ENCODE assay signal across 24 cellular contexts in the genomic region with DNA sequence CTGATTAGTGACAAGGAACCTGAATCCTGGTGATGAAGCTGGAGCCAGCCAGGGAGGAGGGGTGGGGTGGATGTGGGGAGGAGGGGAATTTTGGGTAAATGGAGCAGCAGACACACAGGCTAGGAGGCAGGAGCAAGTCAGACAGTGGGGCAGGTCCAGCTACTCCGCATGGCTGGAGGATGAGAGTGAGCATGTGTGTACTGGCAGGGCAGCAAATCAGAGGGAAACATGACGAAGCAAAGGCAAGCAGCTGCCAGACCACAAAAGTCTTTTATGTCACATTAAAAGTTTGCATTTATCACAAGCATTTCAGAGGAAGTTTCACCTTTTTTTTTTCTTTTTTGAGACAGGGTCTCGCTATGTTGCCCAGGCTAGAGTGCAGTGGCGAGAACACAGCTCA. TPM values are rescaled to one million over a fixed set of nuclear protein-coding genes. Genes with fewer than 3 reads are reported as not detected.
DNase-seq lines count a peak whose midpoint lies in the region; ATAC-seq and TF ChIP-seq lines count a peak whose summit lies in the region.
"Had no signal": no experiment of that assay in that cellular context is flagged by ENCODE, and none has a peak within 500 bp of the region (broad histone marks: within the 10 kb centered on the region; RNA-seq: fewer than 3 reads in every experiment).

No MANE protein-coding gene starts in this region.

- H3K9ac ChIP-seq in PC-3 (ENCODE audit: low read length), result no peak overlapping the region
- H3K9ac ChIP-seq: BLaER1, neural progenitor cell had no signal

- H3K27me3 Mint-ChIP-seq in nephron progenitor cell (ENCODE audit: low read depth, poor library complexity), result peaks cover 13% of the 10 kb centered on the region

- WGBS in tibial nerve, 2 donors, result 61 to 74% methylated on average over 4 of the region's 4 CpGs

- H4K20me1 ChIP-seq in PC-3 (ENCODE audit: low read length), result no peaks in the 10 kb centered on the region
- H4K20me1 ChIP-seq: BLaER1 had no signal

- no peaks in the 10 kb centered on the region for H3K36me3 ChIP-seq in PC-3 (ENCODE audit: low read depth, low read length)
- peaks cover 0 to 6% (median 0%) of the 10 kb centered on the region in 3 donors for H3K36me3 ChIP-seq in tibial nerve
- H3K36me3 ChIP-seq: BLaER1, neural progenitor cell, Peyer's patch had no signal

- H2AFZ ChIP-seq in PC-3 (ENCODE audit: low read length), result no peak overlapping the region
- H2AFZ ChIP-seq: neural progenitor cell had no signal

- no peak overlapping the region for H3K4me2 ChIP-seq in PC-3 (ENCODE audit: low read length)
- H3K4me2 ChIP-seq: BLaER1, neural progenitor cell had no signal

- CTCF ChIA-PET in PC-3 (lab: Charles Lee), result no interaction called here

- H3K27me3 ChIP-seq in PC-3 (ENCODE audit: low read length) (no peaks in the 10 kb centered on the region), tibial nerve (no peaks in the 10 kb centered on the region)
- H3K27me3 ChIP-seq: BLaER1, neural progenitor cell, Peyer's patch had no signal

- H3K4me1 ChIP-seq in PC-3 (ENCODE audit: insufficient read depth, low read length) (0 out of 2 replicates have a peak, but pooled peaks cover 5% of the 10 kb centered on the region), tibial nerve (no peaks in the 10 kb centered on the region)
- H3K4me1 ChIP-seq: neural progenitor cell, Peyer's patch had no signal

- no peaks in the 10 kb centered on the region for H3K79me2 ChIP-seq in PC-3 (ENCODE audit: low read length)

- peak overlapping the region; percentile 26 for H3K4me3 Mint-ChIP-seq in nephron progenitor cell
- H3K4me3 Mint-ChIP-seq: activated CD4-positive, alpha-beta memory T cell treated with anti-CD3 and anti-CD28 coated beads, Interleukin-2, amount 10 ng/mL, durations not matched to agents 7 days and 5 days; activated naive CD8-positive, alpha-beta T cell treated with anti-CD3 and anti-CD28 coated beads, Interleukin-2, amount 10 ng/mL, durations not matched to agents 7 days and 5 days; activated T-cell treated with anti-CD3 and anti-CD28 coated beads, Interleukin-2, amount 50 U/mL, for 72 hours; central memory CD8-positive, alpha-beta T cell; endodermal cell; neural progenitor cell had no signal

- H3K27ac Mint-ChIP-seq in nephron progenitor cell, result peak overlapping the region; percentile 66
- H3K27ac Mint-ChIP-seq: activated CD4-positive, alpha-beta memory T cell treated with anti-CD3 and anti-CD28 coated beads, Interleukin-2, amount 10 ng/mL, durations not matched to agents 7 days and 5 days; activated naive CD8-positive, alpha-beta T cell treated with anti-CD3 and anti-CD28 coated beads, Interleukin-2, amount 10 ng/mL, durations not matched to agents 7 days and 5 days; activated T-cell treated with anti-CD3 and anti-CD28 coated beads, Interleukin-2, amount 50 U/mL, for 72 hours; endodermal cell; neural progenitor cell had no signal

- H3F3A ChIP-seq in PC-3 (ENCODE audit: low read length, unreplicated experiment), result no peaks in the 10 kb centered on the region

- H3K4me3 ChIP-seq in PC-3 (ENCODE audit: low read length), result no peak overlapping the region
- no peak overlapping the region for H3K4me3 ChIP-seq in tibial nerve
- H3K4me3 ChIP-seq: BLaER1, neural progenitor cell, Peyer's patch had no signal

- BruUV-seq in PC-3 (replicated peaks; lab: Mats Ljungman, UMichigan), result no TSS peak

- H3K9me3 Mint-ChIP-seq in nephron progenitor cell, result no peaks in the 10 kb centered on the region
- H3K9me3 Mint-ChIP-seq: activated CD4-positive, alpha-beta memory T cell treated with anti-CD3 and anti-CD28 coated beads, Interleukin-2, amount 10 ng/mL, durations not matched to agents 7 days and 5 days; activated naive CD8-positive, alpha-beta T cell treated with anti-CD3 and anti-CD28 coated beads, Interleukin-2, amount 10 ng/mL, durations not matched to agents 7 days and 5 days; activated T-cell treated with anti-CD3 and anti-CD28 coated beads, Interleukin-2, amount 50 U/mL, for 72 hours; central memory CD8-positive, alpha-beta T cell; endodermal cell; neural progenitor cell had no signal

- peak; percentile 28 for DNase-seq in Daoy (ENCODE audit: low read depth)
- DNase-seq in PC-3, result no peak
- DNase-seq in epithelial cell of prostate (ENCODE audit: low read depth, low spot score), result no peak
- DNase-seq in nephron progenitor cell, result no peak
- DNase-seq in activated CD4-positive, alpha-beta T cell treated with anti-CD3 and anti-CD28 coated beads for 48 hours, result no peak
- DNase-seq in caudate nucleus (lab: John Stamatoyannopoulos, UW), result no peak
- DNase-seq in tibial nerve (ENCODE audit: low spot score in 2 of 2), result no peak
- no peak for DNase-seq in putamen (ENCODE audit: low spot score)
- DNase-seq: activated CD4-positive, alpha-beta memory T cell treated with anti-CD3 and anti-CD28 coated beads, Interleukin-2, amount 10 ng/mL, durations not matched to agents 7 days and 5 days; activated naive CD8-positive, alpha-beta T cell treated with anti-CD3 and anti-CD28 coated beads, Interleukin-2, amount 10 ng/mL, durations not matched to agents 7 days and 5 days; activated T-cell treated with anti-CD3 and anti-CD28 coated beads, Interleukin-2, amount 50 U/mL, for 72 hours; endodermal cell; head of caudate nucleus; kidney; NCI-H1092 treated with DMSO at 0.1 percent for 48 hours; NCI-H2171; NCI-H82; Peyer's patch; retina; substantia nigra; SW 1271 had no signal

- peaks cover 81% of the 10 kb centered on the region for H3K4me1 Mint-ChIP-seq in nephron progenitor cell
- H3K4me1 Mint-ChIP-seq: activated CD4-positive, alpha-beta memory T cell treated with anti-CD3 and anti-CD28 coated beads, Interleukin-2, amount 10 ng/mL, durations not matched to agents 7 days and 5 days; activated naive CD8-positive, alpha-beta T cell treated with anti-CD3 and anti-CD28 coated beads, Interleukin-2, amount 10 ng/mL, durations not matched to agents 7 days and 5 days; central memory CD8-positive, alpha-beta T cell; endodermal cell had no signal

- H3K36me3 Mint-ChIP-seq in nephron progenitor cell (ENCODE audit: low read depth), result peaks cover 5% of the 10 kb centered on the region
- H3K36me3 Mint-ChIP-seq: activated naive CD8-positive, alpha-beta T cell treated with anti-CD3 and anti-CD28 coated beads, Interleukin-2, amount 10 ng/mL, durations not matched to agents 7 days and 5 days; neural progenitor cell had no signal

- H3K9me3 ChIP-seq in PC-3 (ENCODE audit: low read length) (no peaks in the 10 kb centered on the region), tibial nerve (no peaks in the 10 kb centered on the region)
- H3K9me3 ChIP-seq: BLaER1, Peyer's patch had no signal

- peak; percentile 55 for ATAC-seq in PC-3
- ATAC-seq: activated T-cell treated with anti-CD3 and anti-CD28 coated beads, Interleukin-2, amount 50 U/mL, for 72 hours had no signal

- no peak for TF ChIP-seq POLR2A in tibial nerve (IDR thresholded peaks at IDR 0.05)

- intact Hi-C loops in PC-3 (cut with micrococcal nuclease), result no loop called here

- no peak for TF ChIP-seq EP300 in tibial nerve (IDR thresholded peaks at IDR 0.05)

- no peak overlapping the region for H3K27ac ChIP-seq in PC-3 (ENCODE audit: low read length)
- H3K27ac ChIP-seq in epithelial cell of prostate, result peak overlapping the region; percentile 30
- no peak overlapping the region for H3K27ac ChIP-seq in caudate nucleus (ENCODE audit: low read depth, low read length)
- H3K27ac ChIP-seq in tibial nerve, result no peak overlapping the region
- H3K27ac ChIP-seq: BLaER1, neural progenitor cell, Peyer's patch had no signal

- H3K9me2 ChIP-seq in PC-3 (replicated peaks; ENCODE audit: low read length), result no peaks in the 10 kb centered on the region

- TF ChIP-seq CTCF in PC-3 (conservative IDR thresholded peaks at IDR 0.05; ENCODE audit: low read depth, low read length), result no peak
- TF ChIP-seq CTCF in nephron progenitor cell (IDR thresholded peaks at IDR 0.05), result no peak
- no peak for TF ChIP-seq CTCF in tibial nerve (IDR thresholded peaks at IDR 0.05)

- POLR2A ChIA-PET in PC-3 (lab: Charles Lee; ENCODE audit: unreplicated experiment), result no interaction called here

RNA-seq across cellular contexts. Expression of gene KIDINS220, which starts 11.9 kb away (rescaled TPM):
- total RNA-seq in Daoy (2014; rRNA removed; shearing (Covaris generic)), result 16.6 and 19.6 TPM in 2 replicates
- total RNA-seq in PC-3 (2014; rRNA removed), result 35.3 and 37.6 TPM in 2 replicates
- total RNA-seq in tibial nerve, result 100 to 1,000 TPM in 3 of 4 donors, 10 to 100 TPM in 1; 80.1 to 131 (median 109) TPM
